Comparison of ENCODE assay signal across 11 cellular contexts in genomic region chr5:37921452-37921851, GRCh38.
"Had no signal": no experiment of that assay in that cellular context is flagged by ENCODE, and none has a peak within 500 bp of the region (broad histone marks: within the 10 kb centered on the region; RNA-seq: fewer than 3 reads in every experiment).

No MANE protein-coding gene starts in this region.

- H3K4me3 ChIP-seq: skin epidermis, testis, upper lobe of right lung had no signal

- DNase-seq: activated CD4-positive, alpha-beta memory T cell treated with anti-CD3 and anti-CD28 coated beads, Interleukin-2, amount 10 ng/mL, durations not matched to agents 7 days and 5 days; activated gamma-delta T cell; activated T-cell treated with anti-CD3 and anti-CD28 coated beads, Interleukin-2, amount 50 U/mL, for 48 hours; anterior cingulate cortex; hippocampal formation; stimulated activated CD4-positive, alpha-beta T cell treated with anti-CD3 and anti-CD28 coated beads, Interleukin-4, amount 100 ng/mL, for 4 hours; stimulated activated naive CD8-positive, alpha-beta T cell treated with anti-CD3 and anti-CD28 coated beads, Interleukin-15, amount 100 ng/mL, for 72 hours; testis; upper lobe of right lung had no signal

- H3K9me3 ChIP-seq: testis, upper lobe of right lung had no signal

- H3K27ac ChIP-seq: skin epidermis, testis, upper lobe of right lung, VCaP had no signal

- ATAC-seq: stimulated activated naive CD8-positive, alpha-beta T cell treated with anti-CD3 and anti-CD28 coated beads, Interleukin-15, amount 100 ng/mL, for 72 hours; upper lobe of right lung had no signal

- H3K36me3 ChIP-seq: upper lobe of right lung had no signal

- H3K4me1 ChIP-seq: testis, upper lobe of right lung had no signal

- H3K27me3 ChIP-seq: testis, upper lobe of right lung had no signal
